In genomic region chr20:24935786-24936525, GRCh38 we compare ENCODE assay signal across 20 cellular contexts. TPM values are rescaled to one million over a fixed set of nuclear protein-coding genes. Genes with fewer than 3 reads are reported as not detected.
A peak's percentile ranks its signal among the peaks of the same experiment; 100 is the strongest.
DNase-seq lines count a peak whose midpoint lies in the region; ATAC-seq and TF ChIP-seq lines count a peak whose summit lies in the region.
"Had no signal": no experiment of that assay in that cellular context is flagged by ENCODE, and none has a peak within 500 bp of the region (broad histone marks: within the 10 kb centered on the region; RNA-seq: fewer than 3 reads in every experiment).

No MANE protein-coding gene starts in this region.

- no peaks in the 10 kb centered on the region for H3K4me1 ChIP-seq in endodermal cell (ENCODE audit: control insufficient read depth, insufficient read depth, low read length)

- H3K36me3 ChIP-seq in endodermal cell (ENCODE audit: control insufficient read depth, insufficient read depth, low read length): no peaks in the 10 kb centered on the region

- no peak for TF ChIP-seq CTCF in endodermal cell (conservative IDR thresholded peaks at IDR 0.05)

- intact Hi-C loops in activated T-helper 2 cell treated with anti-CD3 and anti-CD28 coated beads, Interferon-gamma antibody, Interleukin-2, Interleukin-4, amounts not matched to agents 10 μg/mL and 5 μg/mL and 100 μg/mL, durations not matched to agents 14 hours and 24 hours and 36 hours (cut with micrococcal nuclease): no loop called here

- no peaks in the 10 kb centered on the region for H3K27me3 ChIP-seq in endodermal cell (ENCODE audit: control insufficient read depth, insufficient read depth, low read length, poor library complexity, severe bottlenecking)

- H3K9me3 Mint-ChIP-seq in activated T-cell treated with anti-CD3 and anti-CD28 coated beads, Interleukin-2, amount 50 U/mL, for 24 hours: peaks cover 10% of the 10 kb centered on the region
- peaks cover 11% of the 10 kb centered on the region for H3K9me3 Mint-ChIP-seq in activated T-helper 2 cell treated with anti-CD3 and anti-CD28 coated beads, Interferon-gamma antibody, Interleukin-2, Interleukin-4, amounts not matched to agents 10 μg/mL and 5 μg/mL and 100 μg/mL, durations not matched to agents 14 hours and 24 hours and 36 hours
- H3K9me3 Mint-ChIP-seq in endodermal cell: peaks cover 21% of the 10 kb centered on the region
- H3K9me3 Mint-ChIP-seq: HFFc6 had no signal

- ATAC-seq in stimulated activated naive CD8-positive, alpha-beta T cell treated with anti-CD3 and anti-CD28 coated beads, Interleukin-15, Interleukin-2, amounts not matched to agents 100 U/mL and 50 U/mL, for 24 hours: peak; percentile 44
- no peak for ATAC-seq in GM21825 (IDR thresholded peaks at IDR 0.05; ENCODE audit: unreplicated experiment)

- H3K9me3 ChIP-seq in endodermal cell (ENCODE audit: control insufficient read depth, low read length): no peaks in the 10 kb centered on the region

- no peak overlapping the region for H3K4me3 ChIP-seq in endodermal cell (ENCODE audit: low read length)
- H3K4me3 ChIP-seq: PC-9 had no signal

- WGBS in endodermal cell (ENCODE audit: insufficient coverage in 1 of 2, insufficient read length in 1 of 2), 2 experiments: 82 to 100% methylated on average over 3 to 4 of the region's 4 CpGs

- no peaks in the 10 kb centered on the region for H3K27me3 Mint-ChIP-seq in activated T-cell treated with anti-CD3 and anti-CD28 coated beads, Interleukin-2, amount 50 U/mL, for 24 hours
- no peaks in the 10 kb centered on the region for H3K27me3 Mint-ChIP-seq in activated T-helper 2 cell treated with anti-CD3 and anti-CD28 coated beads, Interferon-gamma antibody, Interleukin-2, Interleukin-4, amounts not matched to agents 10 μg/mL and 5 μg/mL and 100 μg/mL, durations not matched to agents 14 hours and 24 hours and 36 hours (ENCODE audit: low read depth)
- H3K27me3 Mint-ChIP-seq in endodermal cell (ENCODE audit: insufficient read depth): no peaks in the 10 kb centered on the region

- peaks cover 28% of the 10 kb centered on the region for H3K4me1 Mint-ChIP-seq in activated T-cell treated with anti-CD3 and anti-CD28 coated beads, Interleukin-2, amount 50 U/mL, for 24 hours (ENCODE audit: low read depth)
- H3K4me1 Mint-ChIP-seq in activated T-helper 2 cell treated with anti-CD3 and anti-CD28 coated beads, Interferon-gamma antibody, Interleukin-2, Interleukin-4, amounts not matched to agents 10 μg/mL and 5 μg/mL and 100 μg/mL, durations not matched to agents 14 hours and 24 hours and 36 hours (ENCODE audit: low read depth): peaks cover 24% of the 10 kb centered on the region
- peaks cover 2% of the 10 kb centered on the region for H3K4me1 Mint-ChIP-seq in endodermal cell

- no peak overlapping the region for H3K9ac ChIP-seq in endodermal cell (ENCODE audit: extremely low read depth, low read length, poor library complexity, severe bottlenecking)

- H3K36me3 Mint-ChIP-seq in activated T-cell treated with anti-CD3 and anti-CD28 coated beads, Interleukin-2, amount 50 U/mL, for 24 hours (ENCODE audit: low read depth): peaks cover 2% of the 10 kb centered on the region
- H3K36me3 Mint-ChIP-seq in activated T-helper 2 cell treated with anti-CD3 and anti-CD28 coated beads, Interferon-gamma antibody, Interleukin-2, Interleukin-4, amounts not matched to agents 10 μg/mL and 5 μg/mL and 100 μg/mL, durations not matched to agents 14 hours and 24 hours and 36 hours (ENCODE audit: low read depth): peaks cover 6% of the 10 kb centered on the region
- no peaks in the 10 kb centered on the region for H3K36me3 Mint-ChIP-seq in endodermal cell (ENCODE audit: low read depth)

- no peak overlapping the region for H3K4me3 Mint-ChIP-seq in activated T-cell treated with anti-CD3 and anti-CD28 coated beads, Interleukin-2, amount 50 U/mL, for 24 hours
- H3K4me3 Mint-ChIP-seq in activated T-helper 2 cell treated with anti-CD3 and anti-CD28 coated beads, Interferon-gamma antibody, Interleukin-2, Interleukin-4, amounts not matched to agents 10 μg/mL and 5 μg/mL and 100 μg/mL, durations not matched to agents 14 hours and 24 hours and 36 hours (ENCODE audit: low read depth): no peak overlapping the region
- no peak overlapping the region for H3K4me3 Mint-ChIP-seq in endodermal cell
- H3K4me3 Mint-ChIP-seq: HFFc6 had no signal

- no peak for DNase-seq in activated T-cell treated with anti-CD3 and anti-CD28 coated beads, Interleukin-2, amount 50 U/mL, for 24 hours
- no peak for DNase-seq in activated T-cell treated with anti-CD3 and anti-CD28 coated beads, Interleukin-2, amount 50 U/mL, for 1 hour
- DNase-seq in activated T-helper 2 cell treated with anti-CD3 and anti-CD28 coated beads, Interferon-gamma antibody, Interleukin-2, Interleukin-4, amounts not matched to agents 10 μg/mL and 5 μg/mL and 100 μg/mL, durations not matched to agents 14 hours and 24 hours and 36 hours (ENCODE audit: low spot score): peak; percentile 3
- DNase-seq in endodermal cell: peak; percentile 23
- no peak for DNase-seq in stimulated activated naive CD8-positive, alpha-beta T cell treated with anti-CD3 and anti-CD28 coated beads, Interleukin-15, Interleukin-2, amounts not matched to agents 100 U/mL and 50 U/mL, for 24 hours
- no peak for DNase-seq in stimulated activated CD4-positive, alpha-beta T cell treated with anti-CD3 and anti-CD28 coated beads, Interleukin-2, amount 100 ng/mL, for 48 hours
- DNase-seq: DMS 273 treated with DMSO at 0.1 percent for 48 hours, GOT3, HFFc6, KG1, NCI-H1105 treated with DMSO at 0.1 percent for 48 hours, NCI-H187, NCI-H446, NCI-H748 treated with DMSO at 0.1 percent for 48 hours, PC-9 had no signal

- H3K27ac Mint-ChIP-seq in activated T-cell treated with anti-CD3 and anti-CD28 coated beads, Interleukin-2, amount 50 U/mL, for 24 hours: peak overlapping the region; percentile 39
- no peak overlapping the region for H3K27ac Mint-ChIP-seq in activated T-helper 2 cell treated with anti-CD3 and anti-CD28 coated beads, Interferon-gamma antibody, Interleukin-2, Interleukin-4, amounts not matched to agents 10 μg/mL and 5 μg/mL and 100 μg/mL, durations not matched to agents 14 hours and 24 hours and 36 hours
- no peak overlapping the region for H3K27ac Mint-ChIP-seq in endodermal cell
- H3K27ac Mint-ChIP-seq: HFFc6 had no signal

- H3K27ac ChIP-seq in endodermal cell (ENCODE audit: low read depth, low read length): no peak overlapping the region
- H3K27ac ChIP-seq: PC-9 had no signal

RNA-seq across cellular contexts. Expression of gene CST7, which starts 13.1 kb away (rescaled TPM):
- 115 and 121 TPM in 2 replicates for total RNA-seq in activated T-helper 2 cell treated with anti-CD3 and anti-CD28 coated beads, Interferon-gamma antibody, Interleukin-2, Interleukin-4, amounts not matched to agents 10 μg/mL and 5 μg/mL and 100 μg/mL, durations not matched to agents 14 hours and 24 hours and 36 hours
- not detected for total RNA-seq in endodermal cell
- polyA plus RNA-seq in endodermal cell (2013, experiment 1 of 2): not detected
- not detected for polyA plus RNA-seq in endodermal cell (2013, experiment 2 of 2)
- total RNA-seq: Daoy, HFFc6, MCF 10A, PC-9 had no signal
- polyA plus RNA-seq: AG04450, BJ had no signal

RNA-seq across cellular contexts. Expression of gene APMAP, which starts 56.6 kb away (rescaled TPM):
- total RNA-seq in activated T-helper 2 cell treated with anti-CD3 and anti-CD28 coated beads, Interferon-gamma antibody, Interleukin-2, Interleukin-4, amounts not matched to agents 10 μg/mL and 5 μg/mL and 100 μg/mL, durations not matched to agents 14 hours and 24 hours and 36 hours: 48.5 and 48.8 TPM in 2 replicates
- total RNA-seq in endodermal cell: 10 to 100 TPM; 60.2 to 65.6 TPM
- polyA plus RNA-seq in endodermal cell (2013, experiment 1 of 2): 76.8 TPM
- polyA plus RNA-seq in endodermal cell (2013, experiment 2 of 2): 70.0 TPM

Comparison
In these comparisons a context has a peak if more than half of its experiments do, and no peak if none do; other contexts are left out.
1. DNase-seq: peak in activated T-helper 2 cell treated with anti-CD3 and anti-CD28 coated beads, Interferon-gamma antibody, Interleukin-2, Interleukin-4, amounts not matched to agents 10 μg/mL and 5 μg/mL and 100 μg/mL, durations not matched to agents 14 hours and 24 hours and 36 hours (single experiment) and endodermal cell (single experiment); none in activated T-cell treated with anti-CD3 and anti-CD28 coated beads, Interleukin-2, amount 50 U/mL, for 24 hours (single experiment), activated T-cell treated with anti-CD3 and anti-CD28 coated beads, Interleukin-2, amount 50 U/mL, for 1 hour (single experiment), stimulated activated naive CD8-positive, alpha-beta T cell treated with anti-CD3 and anti-CD28 coated beads, Interleukin-15, Interleukin-2, amounts not matched to agents 100 U/mL and 50 U/mL, for 24 hours (single experiment) and stimulated activated CD4-positive, alpha-beta T cell treated with anti-CD3 and anti-CD28 coated beads, Interleukin-2, amount 100 ng/mL, for 48 hours (0 of 2).
2. RNA of gene CST7, which starts 13.1 kb away (total RNA-seq): 115 to 121 TPM in activated T-helper 2 cell treated with anti-CD3 and anti-CD28 coated beads, Interferon-gamma antibody, Interleukin-2, Interleukin-4, amounts not matched to agents 10 μg/mL and 5 μg/mL and 100 μg/mL, durations not matched to agents 14 hours and 24 hours and 36 hours; not detected in endodermal cell; every median in the first group is over 100 times any median in the second.